Comparison of ENCODE assay signal across 15 cellular contexts in the genomic region with DNA sequence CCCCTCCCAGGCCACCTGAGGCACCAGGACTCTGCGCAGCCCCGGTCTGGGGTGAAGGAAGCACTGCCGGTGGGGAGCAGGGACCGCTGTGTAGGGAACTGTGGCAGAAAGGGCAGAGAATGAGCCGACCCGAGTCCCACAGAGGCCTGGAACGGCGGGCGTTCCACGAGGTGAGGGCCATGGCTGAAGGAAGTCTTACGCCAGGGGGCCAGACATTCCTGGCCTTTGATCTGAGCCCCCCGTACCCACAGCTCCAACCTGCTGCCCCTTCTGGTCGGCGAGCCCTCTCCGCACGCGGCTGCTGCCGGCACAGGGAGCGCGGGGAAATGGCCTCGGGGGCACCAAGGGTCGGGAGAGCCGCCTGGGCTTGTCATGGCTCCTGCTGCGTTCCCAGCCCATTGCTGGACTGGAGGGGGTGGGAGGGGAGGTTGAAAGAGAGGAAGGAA. TPM values are rescaled to one million over a fixed set of nuclear protein-coding genes. Genes with fewer than 3 reads are reported as not detected.
DNase-seq lines count a peak whose midpoint lies in the region; ATAC-seq and TF ChIP-seq lines count a peak whose summit lies in the region.
"Had no signal": no experiment of that assay in that cellular context is flagged by ENCODE, and none has a peak within 500 bp of the region (broad histone marks: within the 10 kb centered on the region; RNA-seq: fewer than 3 reads in every experiment).

No MANE protein-coding gene starts in this region.

- CTCF ChIA-PET in activated naive CD4-positive, alpha-beta T cell treated with anti-CD3 and anti-CD28 coated beads for 36 hours (lab: Charles Lee): interaction anchor here (1.4 kb wide), 1 partner anchor 15 kb away, joined by 4 read pairs; no protein-coding TSS in a partner anchor
- CTCF ChIA-PET in activated CD4-positive, alpha-beta T cell treated with anti-CD3 and anti-CD28 coated beads for 36 hours (lab: Charles Lee): interaction anchor here (0.6 kb wide), 1 partner anchor 10 kb away, joined by 3 read pairs; no protein-coding TSS in a partner anchor

- H3K27me3 Mint-ChIP-seq in activated naive CD4-positive, alpha-beta T cell treated with anti-CD3 and anti-CD28 coated beads for 36 hours (ENCODE audit: low read depth): peaks cover 60% of the 10 kb centered on the region
- H3K27me3 Mint-ChIP-seq in activated naive CD8-positive, alpha-beta T cell treated with anti-CD3 and anti-CD28 coated beads, Interleukin-2, amount 10 ng/mL, durations not matched to agents 7 days and 5 days: peaks cover 72% of the 10 kb centered on the region
- H3K27me3 Mint-ChIP-seq in immature natural killer cell (ENCODE audit: low read depth in 3 of 3) (peaks cover 27 to 48% (median 29%) of the 10 kb centered on the region in 3 donors), CD14-positive monocyte (ENCODE audit: low read depth in 3 of 3) (peaks cover 84 to 96% (median 89%) of the 10 kb centered on the region in 3 donors)
- H3K27me3 Mint-ChIP-seq in activated CD4-positive, alpha-beta T cell treated with anti-CD3 and anti-CD28 coated beads for 36 hours: peaks cover 64% of the 10 kb centered on the region

- no peak for TF ChIP-seq CTCF in CD14-positive monocyte (IDR thresholded peaks at IDR 0.05)

- no peak overlapping the region for H3K27ac Mint-ChIP-seq in activated naive CD4-positive, alpha-beta T cell treated with anti-CD3 and anti-CD28 coated beads for 36 hours
- no peak overlapping the region for H3K27ac Mint-ChIP-seq in activated naive CD8-positive, alpha-beta T cell treated with anti-CD3 and anti-CD28 coated beads, Interleukin-2, amount 10 ng/mL, durations not matched to agents 7 days and 5 days
- H3K27ac Mint-ChIP-seq in immature natural killer cell (no peak overlapping the region), CD14-positive monocyte (no peak overlapping the region)
- H3K27ac Mint-ChIP-seq in stimulated activated effector memory CD8-positive, alpha-beta T cell treated with anti-CD3 and anti-CD28 coated beads, Interleukin-12 subunit alpha, Interleukin-12 subunit beta, amount 100 ng/mL, for 72 hours: no peak overlapping the region
- no peak overlapping the region for H3K27ac Mint-ChIP-seq in activated CD4-positive, alpha-beta T cell treated with anti-CD3 and anti-CD28 coated beads for 36 hours
- H3K27ac Mint-ChIP-seq: activated CD4-positive, alpha-beta memory T cell treated with anti-CD3 and anti-CD28 coated beads for 36 hours had no signal

- no peaks in the 10 kb centered on the region for H3K9me3 Mint-ChIP-seq in activated naive CD4-positive, alpha-beta T cell treated with anti-CD3 and anti-CD28 coated beads for 36 hours
- H3K9me3 Mint-ChIP-seq in activated naive CD8-positive, alpha-beta T cell treated with anti-CD3 and anti-CD28 coated beads, Interleukin-2, amount 10 ng/mL, durations not matched to agents 7 days and 5 days: no peaks in the 10 kb centered on the region
- H3K9me3 Mint-ChIP-seq in immature natural killer cell (no peaks in the 10 kb centered on the region), CD14-positive monocyte (peaks cover 2 to 31% (median 10%) of the 10 kb centered on the region in 7 donors)
- no peaks in the 10 kb centered on the region for H3K9me3 Mint-ChIP-seq in stimulated activated effector memory CD8-positive, alpha-beta T cell treated with anti-CD3 and anti-CD28 coated beads, Interleukin-12 subunit alpha, Interleukin-12 subunit beta, amount 100 ng/mL, for 72 hours
- no peaks in the 10 kb centered on the region for H3K9me3 Mint-ChIP-seq in activated CD4-positive, alpha-beta T cell treated with anti-CD3 and anti-CD28 coated beads for 36 hours (ENCODE audit: low read depth)
- H3K9me3 Mint-ChIP-seq: activated CD4-positive, alpha-beta memory T cell treated with anti-CD3 and anti-CD28 coated beads for 36 hours had no signal

- no peaks in the 10 kb centered on the region for H3K36me3 Mint-ChIP-seq in activated naive CD4-positive, alpha-beta T cell treated with anti-CD3 and anti-CD28 coated beads for 36 hours (ENCODE audit: low read depth)
- H3K36me3 Mint-ChIP-seq in activated naive CD8-positive, alpha-beta T cell treated with anti-CD3 and anti-CD28 coated beads, Interleukin-2, amount 10 ng/mL, durations not matched to agents 7 days and 5 days: no peaks in the 10 kb centered on the region
- H3K36me3 Mint-ChIP-seq in immature natural killer cell (peaks cover 0 to 4% (median 0%) of the 10 kb centered on the region in 3 donors), CD14-positive monocyte (peaks cover 3 to 4% of the 10 kb centered on the region in 2 donors)
- no peaks in the 10 kb centered on the region for H3K36me3 Mint-ChIP-seq in stimulated activated effector memory CD8-positive, alpha-beta T cell treated with anti-CD3 and anti-CD28 coated beads, Interleukin-12 subunit alpha, Interleukin-12 subunit beta, amount 100 ng/mL, for 72 hours
- no peaks in the 10 kb centered on the region for H3K36me3 Mint-ChIP-seq in activated CD4-positive, alpha-beta T cell treated with anti-CD3 and anti-CD28 coated beads for 36 hours (ENCODE audit: low read depth)
- H3K36me3 Mint-ChIP-seq: activated CD4-positive, alpha-beta memory T cell treated with anti-CD3 and anti-CD28 coated beads for 36 hours; brain had no signal

- POLR2A ChIA-PET in activated naive CD8-positive, alpha-beta T cell treated with anti-CD3 and anti-CD28 coated beads, Interleukin-2, amount 10 ng/mL, durations not matched to agents 7 days and 5 days (lab: Charles Lee): no interaction called here
- POLR2A ChIA-PET in activated CD4-positive, alpha-beta T cell treated with anti-CD3 and anti-CD28 coated beads for 36 hours (lab: Charles Lee): interaction anchor here (0.6 kb wide), 1 partner anchor 871 kb away, joined by 3 read pairs; no protein-coding TSS in a partner anchor

- no peak for DNase-seq in activated naive CD4-positive, alpha-beta T cell treated with anti-CD3 and anti-CD28 coated beads for 36 hours
- no peak for DNase-seq in activated naive CD4-positive, alpha-beta T cell treated with Interleukin-2 at 50 U/mL for 16 hours
- DNase-seq in activated naive CD8-positive, alpha-beta T cell treated with anti-CD3 and anti-CD28 coated beads, Interleukin-2, amount 10 ng/mL, durations not matched to agents 7 days and 5 days: no peak
- DNase-seq in immature natural killer cell (no peak), NCI-H524 treated with DMSO at 0.1 percent for 48 hours (lab: John Stamatoyannopoulos, UW) (no peak), CD14-positive monocyte (ENCODE audit: low spot score) (no peak)
- DNase-seq in stimulated activated effector memory CD8-positive, alpha-beta T cell treated with anti-CD3 and anti-CD28 coated beads, Interleukin-12 subunit alpha, Interleukin-12 subunit beta, amount 100 ng/mL, for 72 hours (ENCODE audit: low spot score in 2 of 2): no peak
- no peak for DNase-seq in activated CD4-positive, alpha-beta T cell treated with anti-CD3 and anti-CD28 coated beads for 36 hours
- DNase-seq: Caco-2, NCI-H1436, SJCRH30 had no signal

- intact Hi-C loops in activated naive CD4-positive, alpha-beta T cell treated with anti-CD3 and anti-CD28 coated beads for 36 hours (cut with micrococcal nuclease): loop anchor here (10.0 kb wide), 1 partner anchor 605 kb away; no protein-coding TSS in a partner anchor
- intact Hi-C loops in activated CD4-positive, alpha-beta T cell treated with anti-CD3 and anti-CD28 coated beads for 36 hours (cut with DNase I, micrococcal nuclease): loop anchor here in 1 of 2 experiments (5.0 kb wide), 1 partner anchor 48 kb away; no protein-coding TSS in a partner anchor
- intact Hi-C loops in CD14-positive monocyte (cut with micrococcal nuclease): no loop called here

- H3K4me3 Mint-ChIP-seq in activated naive CD4-positive, alpha-beta T cell treated with anti-CD3 and anti-CD28 coated beads for 36 hours: peak overlapping the region; percentile 63
- peak overlapping the region; percentile 52 for H3K4me3 Mint-ChIP-seq in activated naive CD8-positive, alpha-beta T cell treated with anti-CD3 and anti-CD28 coated beads, Interleukin-2, amount 10 ng/mL, durations not matched to agents 7 days and 5 days
- H3K4me3 Mint-ChIP-seq in immature natural killer cell (peak overlapping the region in 4 of 5 donors; percentile 30 to 80 (median 74)), CD14-positive monocyte (peak overlapping the region in 1 of 2 donors; percentile 90)
- peak overlapping the region; percentile 64 for H3K4me3 Mint-ChIP-seq in stimulated activated effector memory CD8-positive, alpha-beta T cell treated with anti-CD3 and anti-CD28 coated beads, Interleukin-12 subunit alpha, Interleukin-12 subunit beta, amount 100 ng/mL, for 72 hours
- H3K4me3 Mint-ChIP-seq in activated CD4-positive, alpha-beta T cell treated with anti-CD3 and anti-CD28 coated beads for 36 hours: no peak overlapping the region

- no peak for ATAC-seq in activated naive CD8-positive, alpha-beta T cell treated with anti-CD3 and anti-CD28 coated beads, Interleukin-2, amount 10 ng/mL, durations not matched to agents 7 days and 5 days (ENCODE audit: low read depth)
- peak; percentile 11 for ATAC-seq in stimulated activated effector memory CD8-positive, alpha-beta T cell treated with anti-CD3 and anti-CD28 coated beads, Interleukin-12 subunit alpha, Interleukin-12 subunit beta, amount 100 ng/mL, for 72 hours
- ATAC-seq in activated CD4-positive, alpha-beta T cell treated with anti-CD3 and anti-CD28 coated beads for 36 hours: no peak
- ATAC-seq: A549 had no signal

- peaks cover 14% of the 10 kb centered on the region for H3K4me1 Mint-ChIP-seq in activated naive CD4-positive, alpha-beta T cell treated with anti-CD3 and anti-CD28 coated beads for 36 hours (ENCODE audit: low read depth)
- peaks cover 13% of the 10 kb centered on the region for H3K4me1 Mint-ChIP-seq in activated naive CD8-positive, alpha-beta T cell treated with anti-CD3 and anti-CD28 coated beads, Interleukin-2, amount 10 ng/mL, durations not matched to agents 7 days and 5 days
- H3K4me1 Mint-ChIP-seq in immature natural killer cell (peaks cover 12 to 13% of the 10 kb centered on the region in 2 donors), CD14-positive monocyte (peaks cover 35% of the 10 kb centered on the region)
- peaks cover 38% of the 10 kb centered on the region for H3K4me1 Mint-ChIP-seq in stimulated activated effector memory CD8-positive, alpha-beta T cell treated with anti-CD3 and anti-CD28 coated beads, Interleukin-12 subunit alpha, Interleukin-12 subunit beta, amount 100 ng/mL, for 72 hours
- peaks cover 26% of the 10 kb centered on the region for H3K4me1 Mint-ChIP-seq in activated CD4-positive, alpha-beta T cell treated with anti-CD3 and anti-CD28 coated beads for 36 hours

RNA-seq across cellular contexts. Expression of a gene that starts 1.4 kb away (rescaled TPM):
- total RNA-seq in activated naive CD4-positive, alpha-beta T cell treated with anti-CD3 and anti-CD28 coated beads for 36 hours: not detected
- not detected for total RNA-seq in activated naive CD8-positive, alpha-beta T cell treated with anti-CD3 and anti-CD28 coated beads, Interleukin-2, amount 10 ng/mL, durations not matched to agents 7 days and 5 days
- polyA plus RNA-seq in immature natural killer cell (under 1 TPM in 2 of 3 donors, not detected in 1; 0.12 to 0.17 TPM), CD14-positive monocyte (not detected)
- under 1 TPM; 0.09 to 0.12 TPM for total RNA-seq in activated CD4-positive, alpha-beta T cell treated with anti-CD3 and anti-CD28 coated beads for 36 hours

RNA-seq across cellular contexts. Expression of a gene that starts 31.5 kb away (rescaled TPM):
- not detected for total RNA-seq in activated naive CD4-positive, alpha-beta T cell treated with anti-CD3 and anti-CD28 coated beads for 36 hours
- total RNA-seq in activated naive CD8-positive, alpha-beta T cell treated with anti-CD3 and anti-CD28 coated beads, Interleukin-2, amount 10 ng/mL, durations not matched to agents 7 days and 5 days: not detected
- not detected for polyA plus RNA-seq in immature natural killer cell
- not detected for total RNA-seq in activated CD4-positive, alpha-beta T cell treated with anti-CD3 and anti-CD28 coated beads for 36 hours
- polyA plus RNA-seq in CD14-positive monocyte: under 1 TPM in 1 of 2 donors, not detected in 1; 0.19 TPM
- total RNA-seq: activated CD4-positive, alpha-beta memory T cell treated with anti-CD3 and anti-CD28 coated beads for 36 hours; Caco-2; fibroblast of villous mesenchyme; SJCRH30 had no signal
